11 cellular contexts compared by ENCODE assay signal in genomic region chr14:64682173-64682710, GRCh38. TPM values are rescaled to one million over a fixed set of nuclear protein-coding genes. Genes with fewer than 3 reads are reported as not detected.
DNase-seq lines count a peak whose midpoint lies in the region; ATAC-seq, FAIRE-seq and TF ChIP-seq lines count a peak whose summit lies in the region.
"Had no signal": no experiment of that assay in that cellular context is flagged by ENCODE, and none has a peak within 500 bp of the region (broad histone marks: within the 10 kb centered on the region; RNA-seq: fewer than 3 reads in every experiment).

No MANE protein-coding gene starts in this region.

- no peaks in the 10 kb centered on the region for H3K27me3 Mint-ChIP-seq in activated T-cell treated with anti-CD3 and anti-CD28 coated beads, Interleukin-2, amount 50 U/mL, for 24 hours

- peak; percentile 84 for ATAC-seq in mucosa of descending colon
- ATAC-seq in GM21529 (IDR thresholded peaks at IDR 0.05; ENCODE audit: unreplicated experiment): no peak
- no peak for ATAC-seq in GM18520 (IDR thresholded peaks at IDR 0.05; ENCODE audit: unreplicated experiment)

- H3K4me1 Mint-ChIP-seq in activated T-cell treated with anti-CD3 and anti-CD28 coated beads, Interleukin-2, amount 50 U/mL, for 24 hours (ENCODE audit: low read depth): no peaks in the 10 kb centered on the region

- no peak overlapping the region for H3K4me3 Mint-ChIP-seq in activated T-cell treated with anti-CD3 and anti-CD28 coated beads, Interleukin-2, amount 50 U/mL, for 24 hours

- no peak overlapping the region for H3K27ac Mint-ChIP-seq in activated T-cell treated with anti-CD3 and anti-CD28 coated beads, Interleukin-2, amount 50 U/mL, for 24 hours

- intact Hi-C loops in mucosa of descending colon (cut with DNase I, micrococcal nuclease): no loop called here

- peak; percentile 93 for FAIRE-seq in urothelium cell line (lab: Jason Lieb, UNC)

- no peak overlapping the region for H3K4me3 ChIP-seq in mucosa of descending colon
- H3K4me3 ChIP-seq: HAP-1, PC-9 had no signal

- no peaks in the 10 kb centered on the region for H3K36me3 ChIP-seq in mucosa of descending colon (ENCODE audit: low read depth)
- H3K36me3 ChIP-seq: HAP-1 had no signal

- no peak for TF ChIP-seq CTCF in mucosa of descending colon (IDR thresholded peaks at IDR 0.05)

- no peaks in the 10 kb centered on the region for H3K9me3 Mint-ChIP-seq in activated T-cell treated with anti-CD3 and anti-CD28 coated beads, Interleukin-2, amount 50 U/mL, for 24 hours

- H3K4me1 ChIP-seq in mucosa of descending colon (ENCODE audit: low read depth): peaks cover 16% of the 10 kb centered on the region
- H3K4me1 ChIP-seq: HAP-1 had no signal

- H3K36me3 Mint-ChIP-seq in activated T-cell treated with anti-CD3 and anti-CD28 coated beads, Interleukin-2, amount 50 U/mL, for 24 hours (ENCODE audit: low read depth): no peaks in the 10 kb centered on the region

- H3K9me3 ChIP-seq in mucosa of descending colon: no peaks in the 10 kb centered on the region
- H3K9me3 ChIP-seq: HAP-1 had no signal

- peak; percentile 29 for DNase-seq in DMS 273 (lab: John Stamatoyannopoulos, UW; ENCODE audit: unreplicated experiment)
- DNase-seq in DMS 273 treated with DMSO at 0.1 percent for 48 hours (lab: John Stamatoyannopoulos, UW): no peak
- peak; percentile 43 for DNase-seq in fibroblast of gingiva (ENCODE audit: low read depth)
- peak in 2 of 3 donors; percentile 69 to 76 for DNase-seq in mucosa of descending colon
- DNase-seq in urothelium cell line (ENCODE audit: low spot score): peak; percentile 90
- DNase-seq in activated T-cell treated with anti-CD3 and anti-CD28 coated beads, Interleukin-2, amount 50 U/mL, for 24 hours: no peak
- DNase-seq: central memory CD4-positive, alpha-beta T cell; PC-9 had no signal

RNA-seq across cellular contexts. Expression of gene PLEKHG3, which starts 22.0 kb away (rescaled TPM):
- total RNA-seq in mucosa of descending colon: 10 to 100 TPM; 72.0 to 96.6 (median 91.4) TPM

Comparison
In these comparisons a context has a peak if more than half of its experiments do, and no peak if none do; other contexts are left out.
1. DNase-seq: peak in DMS 273 (single experiment), fibroblast of gingiva (single experiment), mucosa of descending colon (2 of 3) and urothelium cell line (single experiment); none in DMS 273 treated with DMSO at 0.1 percent for 48 hours (single experiment) and activated T-cell treated with anti-CD3 and anti-CD28 coated beads, Interleukin-2, amount 50 U/mL, for 24 hours (single experiment).